In genomic region chr5:179250561-179251225, GRCh38 we compare ENCODE assay signal across 14 cellular contexts.
"Had no signal": no experiment of that assay in that cellular context is flagged by ENCODE, and none has a peak within 500 bp of the region (broad histone marks: within the 10 kb centered on the region; RNA-seq: fewer than 3 reads in every experiment).

No MANE protein-coding gene starts in this region.

- H3K36me3 Mint-ChIP-seq: activated naive CD4-positive, alpha-beta T cell treated with anti-CD3 and anti-CD28 coated beads, Interleukin-2, amount 50 U/mL, for 24 hours; T-cell had no signal

- H3K36me3 ChIP-seq: esophagus squamous epithelium, left ventricle myocardium inferior had no signal

- H3K27ac Mint-ChIP-seq: activated naive CD4-positive, alpha-beta T cell treated with anti-CD3 and anti-CD28 coated beads, Interleukin-2, amount 50 U/mL, for 24 hours; activated T-cell treated with anti-CD3 and anti-CD28 coated beads, Interleukin-2, amount 50 U/mL, for 72 hours; nephron progenitor cell; stimulated activated naive CD8-positive, alpha-beta T cell treated with anti-CD3 and anti-CD28 coated beads, Interleukin-15, Interleukin-2, amounts not matched to agents 100 ng/mL and 50 ng/mL, for 24 hours; T-cell had no signal

- H3K4me1 Mint-ChIP-seq: activated naive CD4-positive, alpha-beta T cell treated with anti-CD3 and anti-CD28 coated beads, Interleukin-2, amount 50 U/mL, for 24 hours; T-cell had no signal

- H3K27me3 ChIP-seq: dorsolateral prefrontal cortex, esophagus squamous epithelium, testis had no signal

- H3K9me3 ChIP-seq: psoas muscle, testis had no signal

- ATAC-seq: activated T-cell treated with anti-CD3 and anti-CD28 coated beads, Interleukin-2, amount 50 U/mL, for 72 hours; psoas muscle; T-cell had no signal

- DNase-seq: activated CD4-positive, alpha-beta T cell treated with anti-CD3 and anti-CD28 coated beads, Interleukin-2, amount 50 U/mL, for 1 hour; activated T-cell treated with anti-CD3 and anti-CD28 coated beads, Interleukin-2, amount 50 U/mL, for 72 hours; esophagus squamous epithelium; foreskin fibroblast; left ventricle myocardium inferior; mesendoderm; nephron progenitor cell; psoas muscle; stimulated activated CD4-positive, alpha-beta T cell treated with anti-CD3 and anti-CD28 coated beads, Interleukin-4, amount 100 ng/mL, for 1 hour; testis had no signal

- H3K27me3 Mint-ChIP-seq: activated naive CD4-positive, alpha-beta T cell treated with anti-CD3 and anti-CD28 coated beads, Interleukin-2, amount 50 U/mL, for 24 hours had no signal

- H3K27ac ChIP-seq: dorsolateral prefrontal cortex, esophagus squamous epithelium, left ventricle myocardium inferior, psoas muscle, testis had no signal

- H3K4me1 ChIP-seq: esophagus squamous epithelium, left ventricle myocardium inferior, psoas muscle, testis had no signal

- H3K4me3 Mint-ChIP-seq: activated naive CD4-positive, alpha-beta T cell treated with anti-CD3 and anti-CD28 coated beads, Interleukin-2, amount 50 U/mL, for 24 hours; activated T-cell treated with anti-CD3 and anti-CD28 coated beads, Interleukin-2, amount 50 U/mL, for 72 hours; nephron progenitor cell; stimulated activated naive CD8-positive, alpha-beta T cell treated with anti-CD3 and anti-CD28 coated beads, Interleukin-15, Interleukin-2, amounts not matched to agents 100 ng/mL and 50 ng/mL, for 24 hours; T-cell had no signal

- H3K4me3 ChIP-seq: dorsolateral prefrontal cortex, esophagus squamous epithelium, left ventricle myocardium inferior, psoas muscle, testis had no signal
